Comparison of ENCODE assay signal across 15 cellular contexts in genomic region chr5:61010759-61011460, GRCh38.
DNase-seq lines count a peak whose midpoint lies in the region; ATAC-seq and TF ChIP-seq lines count a peak whose summit lies in the region.
"Had no signal": no experiment of that assay in that cellular context is flagged by ENCODE, and none has a peak within 500 bp of the region (broad histone marks: within the 10 kb centered on the region; RNA-seq: fewer than 3 reads in every experiment).

No MANE protein-coding gene starts in this region.

- H3K9me3 Mint-ChIP-seq in endodermal cell: no peaks in the 10 kb centered on the region
- H3K9me3 Mint-ChIP-seq: mesothelial cell of epicardium had no signal

- TF ChIP-seq CTCF in endodermal cell (conservative IDR thresholded peaks at IDR 0.05) (peak; percentile 89), mucosa of descending colon (IDR thresholded peaks at IDR 0.05) (no peak), ascending aorta (IDR thresholded peaks at IDR 0.05) (no peak), sigmoid colon (IDR thresholded peaks at IDR 0.05) (no peak)

- H3K9me3 ChIP-seq in NT2/D1 (ENCODE audit: insufficient read depth, low read length): no peaks in the 10 kb centered on the region
- H3K9me3 ChIP-seq in endodermal cell (ENCODE audit: control insufficient read depth, low read length): no peaks in the 10 kb centered on the region
- H3K9me3 ChIP-seq in mucosa of descending colon: no peaks in the 10 kb centered on the region
- no peaks in the 10 kb centered on the region for H3K9me3 ChIP-seq in ascending aorta
- H3K9me3 ChIP-seq in sigmoid colon: no peaks in the 10 kb centered on the region
- H3K9me3 ChIP-seq: heart left ventricle, prostate gland had no signal

- H3K9ac ChIP-seq in NT2/D1 (ENCODE audit: insufficient read length, low read depth) (no peak overlapping the region), endodermal cell (ENCODE audit: extremely low read depth, low read length, poor library complexity, severe bottlenecking) (no peak overlapping the region)

- 0 to 68% methylated on average over 1 to 5 of the region's 5 CpGs for WGBS in endodermal cell (ENCODE audit: insufficient coverage in 1 of 2, insufficient read length in 1 of 2), 2 experiments
- 75 to 76% methylated on average over 5 of the region's 5 CpGs for WGBS in sigmoid colon, 2 donors

- H3K27me3 ChIP-seq in NT2/D1 (ENCODE audit: insufficient read depth, insufficient read length) (no peaks in the 10 kb centered on the region), endodermal cell (ENCODE audit: control insufficient read depth, insufficient read depth, low read length, poor library complexity, severe bottlenecking) (no peaks in the 10 kb centered on the region), ascending aorta (no peaks in the 10 kb centered on the region), sigmoid colon (no peaks in the 10 kb centered on the region)
- H3K27me3 ChIP-seq: heart left ventricle had no signal

- H3K36me3 Mint-ChIP-seq in endodermal cell (ENCODE audit: low read depth): no peaks in the 10 kb centered on the region
- H3K36me3 Mint-ChIP-seq: mesothelial cell of epicardium had no signal

- no peak overlapping the region for H3K4me3 Mint-ChIP-seq in endodermal cell
- H3K4me3 Mint-ChIP-seq: mesothelial cell of epicardium had no signal

- H3K4me1 Mint-ChIP-seq in endodermal cell: no peaks in the 10 kb centered on the region
- H3K4me1 Mint-ChIP-seq: mesothelial cell of epicardium had no signal

- H3K36me3 ChIP-seq in NT2/D1 (ENCODE audit: insufficient read depth, insufficient read length, low read length) (no peaks in the 10 kb centered on the region), endodermal cell (ENCODE audit: control insufficient read depth, insufficient read depth, low read length) (no peaks in the 10 kb centered on the region), mucosa of descending colon (ENCODE audit: low read depth) (no peaks in the 10 kb centered on the region), ascending aorta (no peaks in the 10 kb centered on the region), sigmoid colon (no peaks in the 10 kb centered on the region)
- H3K36me3 ChIP-seq: heart left ventricle, prostate gland had no signal

- no peak for TF ChIP-seq EP300 in sigmoid colon (IDR thresholded peaks at IDR 0.05)

- TF ChIP-seq POLR2A in sigmoid colon (IDR thresholded peaks at IDR 0.05): no peak

- no peak overlapping the region for H3K27ac ChIP-seq in endodermal cell (ENCODE audit: low read depth, low read length)
- no peak overlapping the region for H3K27ac ChIP-seq in ascending aorta
- no peak overlapping the region for H3K27ac ChIP-seq in sigmoid colon
- H3K27ac ChIP-seq: prostate gland had no signal

- no peak overlapping the region for H3K27ac Mint-ChIP-seq in endodermal cell
- H3K27ac Mint-ChIP-seq: mesothelial cell of epicardium had no signal

- H3K4me3 ChIP-seq in NT2/D1 (ENCODE audit: insufficient read length, low read depth) (no peak overlapping the region), endodermal cell (ENCODE audit: low read length) (no peak overlapping the region), mucosa of descending colon (no peak overlapping the region), ascending aorta (no peak overlapping the region), sigmoid colon (no peak overlapping the region)
- H3K4me3 ChIP-seq: heart left ventricle, prostate gland had no signal

- intact Hi-C loops in mucosa of descending colon (cut with DNase I, micrococcal nuclease): no loop called here
- intact Hi-C loops in ascending aorta (cut with DNase I): no loop called here
- intact Hi-C loops in sigmoid colon (cut with DNase I): no loop called here

- no peaks in the 10 kb centered on the region for H3K27me3 Mint-ChIP-seq in endodermal cell (ENCODE audit: insufficient read depth)

- ATAC-seq in mucosa of descending colon: peak; percentile 38

- peak; percentile 23 for DNase-seq in ELF-1 (ENCODE audit: low read depth, low spot score)
- peak; percentile 13 for DNase-seq in NT2/D1 (ENCODE audit: low read depth, low spot score)
- peak; percentile 84 for DNase-seq in endodermal cell
- no peak for DNase-seq in mucosa of descending colon
- DNase-seq in ascending aorta (ENCODE audit: low spot score in 2 of 2): no peak
- no peak for DNase-seq in activated effector memory CD4-positive, alpha-beta T cell treated with anti-CD3 and anti-CD28 coated beads, Interleukin-2, amount 50 U/mL, for 16 hours
- no peak for DNase-seq in sigmoid colon
- DNase-seq in C1 segment of cervical spinal cord (lab: John Stamatoyannopoulos, UW): no peak
- DNase-seq: activated CD4-positive, alpha-beta T cell treated with anti-CD3 and anti-CD28 coated beads for 4 hours; activated gamma-delta T cell treated with Interleukin-2 at 50 U/mL for 16 hours; heart left ventricle; NCI-H1436; NCI-H82 had no signal

- H3K4me1 ChIP-seq in NT2/D1 (ENCODE audit: insufficient read depth, insufficient read length): no peaks in the 10 kb centered on the region
- peaks cover 3% of the 10 kb centered on the region for H3K4me1 ChIP-seq in endodermal cell (ENCODE audit: control insufficient read depth, insufficient read depth, low read length)
- H3K4me1 ChIP-seq in mucosa of descending colon (ENCODE audit: low read depth): no peaks in the 10 kb centered on the region
- H3K4me1 ChIP-seq in ascending aorta: no peaks in the 10 kb centered on the region
- H3K4me1 ChIP-seq in sigmoid colon: no peaks in the 10 kb centered on the region
- H3K4me1 ChIP-seq: prostate gland had no signal

Comparison
In these comparisons a context has a peak if more than half of its experiments do, and no peak if none do; other contexts are left out.
1. DNase-seq: peak in ELF-1 (single experiment), NT2/D1 (single experiment) and endodermal cell (single experiment); none in mucosa of descending colon (0 of 3), ascending aorta (0 of 2), activated effector memory CD4-positive, alpha-beta T cell treated with anti-CD3 and anti-CD28 coated beads, Interleukin-2, amount 50 U/mL, for 16 hours (single experiment), sigmoid colon (single experiment) and C1 segment of cervical spinal cord (0 of 14).